Comparison of ENCODE assay signal across 1 cellular context in genomic region chr2:68467077-68467960, GRCh38.
TF ChIP-seq lines count a peak whose summit lies in the region.

A gene with protein sequence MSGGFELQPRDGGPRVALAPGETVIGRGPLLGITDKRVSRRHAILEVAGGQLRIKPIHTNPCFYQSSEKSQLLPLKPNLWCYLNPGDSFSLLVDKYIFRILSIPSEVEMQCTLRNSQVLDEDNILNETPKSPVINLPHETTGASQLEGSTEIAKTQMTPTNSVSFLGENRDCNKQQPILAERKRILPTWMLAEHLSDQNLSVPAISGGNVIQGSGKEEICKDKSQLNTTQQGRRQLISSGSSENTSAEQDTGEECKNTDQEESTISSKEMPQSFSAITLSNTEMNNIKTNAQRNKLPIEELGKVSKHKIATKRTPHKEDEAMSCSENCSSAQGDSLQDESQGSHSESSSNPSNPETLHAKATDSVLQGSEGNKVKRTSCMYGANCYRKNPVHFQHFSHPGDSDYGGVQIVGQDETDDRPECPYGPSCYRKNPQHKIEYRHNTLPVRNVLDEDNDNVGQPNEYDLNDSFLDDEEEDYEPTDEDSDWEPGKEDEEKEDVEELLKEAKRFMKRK (plus strand): TSS chr2:68467585. CDS start chr2:68467732, 147 bp downstream.
A gene with protein sequence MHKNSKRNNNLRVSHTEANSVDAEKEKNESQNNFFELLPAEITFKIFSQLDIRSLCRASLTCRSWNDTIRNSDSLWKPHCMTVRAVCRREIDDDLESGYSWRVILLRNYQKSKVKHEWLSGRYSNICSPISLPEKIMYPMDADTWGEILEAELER (minus strand): TSS chr2:68467294. CDS start chr2:68465145, 2,149 bp downstream.

TF ChIP-seq in HepG2, 621 proteins besides CTCF, POLR2A, EP300 and RAD21 (continued from another document and continues in another):
- TF ChIP-seq ARID5B (CRISPR knock-in tag; IDR thresholded peaks at IDR 0.05) = peak; percentile 64
- TF ChIP-seq GABPA (IDR thresholded peaks at IDR 0.05; ENCODE audit: low read depth, low read length) = no peak; the same call in 1 of the 2 replicates
- peak; percentile 82 for TF ChIP-seq GABPA (CRISPR knock-in tag; IDR thresholded peaks at IDR 0.05; ENCODE audit: low read depth)
- no peak for TF ChIP-seq ZNF10 (CRISPR knock-in tag; IDR thresholded peaks at IDR 0.05; ENCODE audit: borderline replicate concordance, low read depth)
- TF ChIP-seq, protein P1, sequence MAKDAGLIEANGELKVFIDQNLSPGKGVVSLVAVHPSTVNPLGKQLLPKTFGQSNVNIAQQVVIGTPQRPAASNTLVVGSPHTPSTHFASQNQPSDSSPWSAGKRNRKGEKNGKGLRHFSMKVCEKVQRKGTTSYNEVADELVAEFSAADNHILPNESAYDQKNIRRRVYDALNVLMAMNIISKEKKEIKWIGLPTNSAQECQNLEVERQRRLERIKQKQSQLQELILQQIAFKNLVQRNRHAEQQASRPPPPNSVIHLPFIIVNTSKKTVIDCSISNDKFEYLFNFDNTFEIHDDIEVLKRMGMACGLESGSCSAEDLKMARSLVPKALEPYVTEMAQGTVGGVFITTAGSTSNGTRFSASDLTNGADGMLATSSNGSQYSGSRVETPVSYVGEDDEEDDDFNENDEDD (CRISPR knock-in tag; IDR thresholded peaks at IDR 0.05; ENCODE audit: borderline replicate concordance) = peak; percentile 99
- peak; percentile 63; the same call in 1 of the 2 replicates for TF ChIP-seq PHF21A (CRISPR knock-in tag; IDR thresholded peaks at IDR 0.05)
- peak; percentile 69 for TF ChIP-seq ZNF580 (CRISPR knock-in tag; IDR thresholded peaks at IDR 0.05; ENCODE audit: borderline replicate concordance, low read depth)
- TF ChIP-seq, protein P2, sequence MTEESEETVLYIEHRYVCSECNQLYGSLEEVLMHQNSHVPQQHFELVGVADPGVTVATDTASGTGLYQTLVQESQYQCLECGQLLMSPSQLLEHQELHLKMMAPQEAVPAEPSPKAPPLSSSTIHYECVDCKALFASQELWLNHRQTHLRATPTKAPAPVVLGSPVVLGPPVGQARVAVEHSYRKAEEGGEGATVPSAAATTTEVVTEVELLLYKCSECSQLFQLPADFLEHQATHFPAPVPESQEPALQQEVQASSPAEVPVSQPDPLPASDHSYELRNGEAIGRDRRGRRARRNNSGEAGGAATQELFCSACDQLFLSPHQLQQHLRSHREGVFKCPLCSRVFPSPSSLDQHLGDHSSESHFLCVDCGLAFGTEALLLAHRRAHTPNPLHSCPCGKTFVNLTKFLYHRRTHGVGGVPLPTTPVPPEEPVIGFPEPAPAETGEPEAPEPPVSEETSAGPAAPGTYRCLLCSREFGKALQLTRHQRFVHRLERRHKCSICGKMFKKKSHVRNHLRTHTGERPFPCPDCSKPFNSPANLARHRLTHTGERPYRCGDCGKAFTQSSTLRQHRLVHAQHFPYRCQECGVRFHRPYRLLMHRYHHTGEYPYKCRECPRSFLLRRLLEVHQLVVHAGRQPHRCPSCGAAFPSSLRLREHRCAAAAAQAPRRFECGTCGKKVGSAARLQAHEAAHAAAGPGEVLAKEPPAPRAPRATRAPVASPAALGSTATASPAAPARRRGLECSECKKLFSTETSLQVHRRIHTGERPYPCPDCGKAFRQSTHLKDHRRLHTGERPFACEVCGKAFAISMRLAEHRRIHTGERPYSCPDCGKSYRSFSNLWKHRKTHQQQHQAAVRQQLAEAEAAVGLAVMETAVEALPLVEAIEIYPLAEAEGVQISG (CRISPR knock-in tag; IDR thresholded peaks at IDR 0.05) = peak; percentile 77
- no peak; the same call in 1 of the 2 replicates for TF ChIP-seq IRF2 (CRISPR knock-in tag; IDR thresholded peaks at IDR 0.05)
- peak; percentile 85; the same call in 1 of the 2 replicates for TF ChIP-seq ZNF232 (CRISPR knock-in tag; IDR thresholded peaks at IDR 0.05; ENCODE audit: borderline replicate concordance)
- TF ChIP-seq MEF2D (CRISPR knock-in tag; IDR thresholded peaks at IDR 0.05) = 0 out of 2 replicates have a peak, but pooled peaks have one; percentile 49
- peak; percentile 88 for TF ChIP-seq ZNF225 (CRISPR knock-in tag; IDR thresholded peaks at IDR 0.05)
- TF ChIP-seq KDM1A (CRISPR knock-in tag; IDR thresholded peaks at IDR 0.05) = peak; percentile 22; the same call in 1 of the 2 replicates
- TF ChIP-seq, protein P3, sequence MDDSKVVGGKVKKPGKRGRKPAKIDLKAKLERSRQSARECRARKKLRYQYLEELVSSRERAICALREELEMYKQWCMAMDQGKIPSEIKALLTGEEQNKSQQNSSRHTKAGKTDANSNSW (CRISPR knock-in tag; IDR thresholded peaks at IDR 0.05; ENCODE audit: borderline replicate concordance) = no peak
- TF ChIP-seq PHF8 (CRISPR knock-in tag; IDR thresholded peaks at IDR 0.05) = peak; percentile 98
- TF ChIP-seq ZNF567 (CRISPR knock-in tag; IDR thresholded peaks at IDR 0.05; ENCODE audit: borderline replicate concordance) = 0 out of 2 replicates have a peak, but pooled peaks have one; percentile 20
- TF ChIP-seq ZZZ3 (CRISPR knock-in tag; IDR thresholded peaks at IDR 0.05; ENCODE audit: borderline replicate concordance) = peak; percentile 13; the same call in 1 of the 2 replicates
- peak; percentile 74; the same call in 1 of the 2 replicates for TF ChIP-seq AHR (CRISPR knock-in tag; IDR thresholded peaks at IDR 0.05)
- TF ChIP-seq SMC3 (IDR thresholded peaks at IDR 0.05; ENCODE audit: low read length) = peak; percentile 15; the same call in 1 of the 2 replicates
- TF ChIP-seq, protein P4, sequence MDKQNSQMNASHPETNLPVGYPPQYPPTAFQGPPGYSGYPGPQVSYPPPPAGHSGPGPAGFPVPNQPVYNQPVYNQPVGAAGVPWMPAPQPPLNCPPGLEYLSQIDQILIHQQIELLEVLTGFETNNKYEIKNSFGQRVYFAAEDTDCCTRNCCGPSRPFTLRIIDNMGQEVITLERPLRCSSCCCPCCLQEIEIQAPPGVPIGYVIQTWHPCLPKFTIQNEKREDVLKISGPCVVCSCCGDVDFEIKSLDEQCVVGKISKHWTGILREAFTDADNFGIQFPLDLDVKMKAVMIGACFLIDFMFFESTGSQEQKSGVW (CRISPR knock-in tag; IDR thresholded peaks at IDR 0.05; ENCODE audit: borderline replicate concordance) = 0 out of 2 replicates have a peak, but pooled peaks have one; percentile 3
- TF ChIP-seq ZMAT5 (CRISPR knock-in tag; IDR thresholded peaks at IDR 0.05; ENCODE audit: borderline replicate concordance, low read depth) = no peak
- TF ChIP-seq SRSF9 (IDR thresholded peaks at IDR 0.05; ENCODE audit: borderline replicate concordance, insufficient read depth, low read depth, low read length, poor library complexity, severe bottlenecking) = no peak
- peak; percentile 74; the same call in 1 of the 2 replicates for TF ChIP-seq TIGD3 (CRISPR knock-in tag; IDR thresholded peaks at IDR 0.05; ENCODE audit: borderline replicate concordance)
- TF ChIP-seq, protein P5, sequence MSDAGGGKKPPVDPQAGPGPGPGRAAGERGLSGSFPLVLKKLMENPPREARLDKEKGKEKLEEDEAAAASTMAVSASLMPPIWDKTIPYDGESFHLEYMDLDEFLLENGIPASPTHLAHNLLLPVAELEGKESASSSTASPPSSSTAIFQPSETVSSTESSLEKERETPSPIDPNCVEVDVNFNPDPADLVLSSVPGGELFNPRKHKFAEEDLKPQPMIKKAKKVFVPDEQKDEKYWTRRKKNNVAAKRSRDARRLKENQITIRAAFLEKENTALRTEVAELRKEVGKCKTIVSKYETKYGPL (CRISPR knock-in tag; IDR thresholded peaks at IDR 0.05) = peak; percentile 65
- 0 out of 2 replicates have a peak, but pooled peaks have one; percentile 11 for TF ChIP-seq MIXL1 (CRISPR knock-in tag; IDR thresholded peaks at IDR 0.05)
- TF ChIP-seq CCDC6 (CRISPR knock-in tag; IDR thresholded peaks at IDR 0.05) = peak; percentile 75; the same call in 1 of the 2 replicates
- TF ChIP-seq, protein P6, sequence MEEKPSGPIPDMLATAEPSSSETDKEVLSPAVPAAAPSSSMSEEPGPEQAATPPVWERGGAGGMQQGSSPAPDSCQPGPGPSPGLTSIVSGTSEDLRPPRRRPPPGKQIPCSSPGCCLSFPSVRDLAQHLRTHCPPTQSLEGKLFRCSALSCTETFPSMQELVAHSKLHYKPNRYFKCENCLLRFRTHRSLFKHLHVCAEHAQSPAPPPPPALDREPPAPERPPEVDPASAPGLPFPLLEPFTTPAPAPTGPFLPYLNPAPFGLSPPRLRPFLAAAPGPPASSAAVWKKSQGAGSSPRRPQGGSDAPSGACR (CRISPR knock-in tag; IDR thresholded peaks at IDR 0.05) = peak; percentile 61; the same call in 1 of the 2 replicates
- TF ChIP-seq MATR3 (CRISPR knock-in tag; IDR thresholded peaks at IDR 0.05) = no peak
- peak; percentile 56; the same call in 1 of the 2 replicates for TF ChIP-seq WIZ (CRISPR knock-in tag; IDR thresholded peaks at IDR 0.05)
- peak; percentile 60 for TF ChIP-seq FOXA3 (CRISPR knock-in tag; IDR thresholded peaks at IDR 0.05)
- TF ChIP-seq ZNF768 (CRISPR knock-in tag; IDR thresholded peaks at IDR 0.05) = peak; percentile 78; the same call in 1 of the 2 replicates
- TF ChIP-seq SP4 (CRISPR knock-in tag; IDR thresholded peaks at IDR 0.05) = peak; percentile 93
- TF ChIP-seq, protein P7, sequence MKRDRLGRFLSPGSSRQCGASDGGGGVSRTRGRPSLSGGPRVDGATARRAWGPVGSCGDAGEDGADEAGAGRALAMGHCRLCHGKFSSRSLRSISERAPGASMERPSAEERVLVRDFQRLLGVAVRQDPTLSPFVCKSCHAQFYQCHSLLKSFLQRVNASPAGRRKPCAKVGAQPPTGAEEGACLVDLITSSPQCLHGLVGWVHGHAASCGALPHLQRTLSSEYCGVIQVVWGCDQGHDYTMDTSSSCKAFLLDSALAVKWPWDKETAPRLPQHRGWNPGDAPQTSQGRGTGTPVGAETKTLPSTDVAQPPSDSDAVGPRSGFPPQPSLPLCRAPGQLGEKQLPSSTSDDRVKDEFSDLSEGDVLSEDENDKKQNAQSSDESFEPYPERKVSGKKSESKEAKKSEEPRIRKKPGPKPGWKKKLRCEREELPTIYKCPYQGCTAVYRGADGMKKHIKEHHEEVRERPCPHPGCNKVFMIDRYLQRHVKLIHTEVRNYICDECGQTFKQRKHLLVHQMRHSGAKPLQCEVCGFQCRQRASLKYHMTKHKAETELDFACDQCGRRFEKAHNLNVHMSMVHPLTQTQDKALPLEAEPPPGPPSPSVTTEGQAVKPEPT (CRISPR knock-in tag; IDR thresholded peaks at IDR 0.05; ENCODE audit: low read depth) = peak; percentile 42; the same call in 1 of the 2 replicates
- TF ChIP-seq, protein P8, sequence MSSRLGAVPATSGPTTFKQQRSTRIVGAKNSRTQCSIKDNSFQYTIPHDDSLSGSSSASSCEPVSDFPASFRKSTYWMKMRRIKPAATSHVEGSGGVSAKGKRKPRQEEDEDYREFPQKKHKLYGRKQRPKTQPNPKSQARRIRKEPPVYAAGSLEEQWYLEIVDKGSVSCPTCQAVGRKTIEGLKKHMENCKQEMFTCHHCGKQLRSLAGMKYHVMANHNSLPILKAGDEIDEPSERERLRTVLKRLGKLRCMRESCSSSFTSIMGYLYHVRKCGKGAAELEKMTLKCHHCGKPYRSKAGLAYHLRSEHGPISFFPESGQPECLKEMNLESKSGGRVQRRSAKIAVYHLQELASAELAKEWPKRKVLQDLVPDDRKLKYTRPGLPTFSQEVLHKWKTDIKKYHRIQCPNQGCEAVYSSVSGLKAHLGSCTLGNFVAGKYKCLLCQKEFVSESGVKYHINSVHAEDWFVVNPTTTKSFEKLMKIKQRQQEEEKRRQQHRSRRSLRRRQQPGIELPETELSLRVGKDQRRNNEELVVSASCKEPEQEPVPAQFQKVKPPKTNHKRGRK (CRISPR knock-in tag; IDR thresholded peaks at IDR 0.05) = no peak; the same call in 1 of the 2 replicates
- TF ChIP-seq KMT2B (CRISPR knock-in tag; IDR thresholded peaks at IDR 0.05) = peak; percentile 87
- peak; percentile 89 for TF ChIP-seq HNRNPLL (IDR thresholded peaks at IDR 0.05; ENCODE audit: low read depth, low read length, poor library complexity, severe bottlenecking)
- 0 out of 2 replicates have a peak, but pooled peaks have one; percentile 13 for TF ChIP-seq SOX13 (IDR thresholded peaks at IDR 0.05)
- 0 out of 4 replicates have a peak, but pooled peaks have one; percentile 34 to 40 for TF ChIP-seq SOX13 (CRISPR knock-in tag; conservative IDR thresholded peaks at IDR 0.05 in 1 of 2, IDR thresholded peaks at IDR 0.05 in 1 of 2)
- TF ChIP-seq GATAD2A (CRISPR knock-in tag; IDR thresholded peaks at IDR 0.05) = peak; percentile 83
